In genomic region chr1:80155371-80155770, GRCh38 we compare ENCODE assay signal across 17 cellular contexts.
DNase-seq lines count a peak whose midpoint lies in the region; ATAC-seq, FAIRE-seq and TF ChIP-seq lines count a peak whose summit lies in the region.
"Had no signal": no experiment of that assay in that cellular context is flagged by ENCODE, and none has a peak within 500 bp of the region (broad histone marks: within the 10 kb centered on the region; RNA-seq: fewer than 3 reads in every experiment).

No MANE protein-coding gene starts in this region.

- no peaks in the 10 kb centered on the region for H3K4me1 Mint-ChIP-seq in HFFc6 (ENCODE audit: low read depth)
- H3K4me1 Mint-ChIP-seq: activated naive CD8-positive, alpha-beta T cell treated with anti-CD3 and anti-CD28 coated beads for 36 hours; CD4-positive, CD25-positive, alpha-beta regulatory T cell had no signal

- no peaks in the 10 kb centered on the region for H3K4me1 ChIP-seq in GM12878 (ENCODE audit: control insufficient read depth, insufficient read depth, low read length)
- H3K4me1 ChIP-seq: prostate gland had no signal

- H3K79me2 ChIP-seq in GM12878 (ENCODE audit: control insufficient read depth, insufficient read depth, low read length), result no peaks in the 10 kb centered on the region

- SMC1A ChIA-PET in GM12878 (lab: Charles Lee; ENCODE audit: uncharacterized antibody, unreplicated experiment), result no interaction called here

- H3K36me3 ChIP-seq in GM12878 (ENCODE audit: control insufficient read depth in 2 of 2, insufficient read depth in 2 of 2, low read length in 1 of 2), result no peaks in the 10 kb centered on the region
- H3K36me3 ChIP-seq: prostate gland had no signal

- RAD21 ChIA-PET in GM12878 (lab: Charles Lee; ENCODE audit: unreplicated experiment), result no interaction called here

- ATAC-seq in GM12878 (peak; percentile 34; the same call in 2 of the 3 replicates), HG03442 (IDR thresholded peaks at IDR 0.05; ENCODE audit: unreplicated experiment) (no peak), GM19452 (IDR thresholded peaks at IDR 0.05; ENCODE audit: unreplicated experiment) (no peak)

- H3K4me2 ChIP-seq in GM12878 (ENCODE audit: control insufficient read depth, insufficient read depth), result no peak overlapping the region

- H3K9me3 Mint-ChIP-seq in HFFc6, result peaks cover 31% of the 10 kb centered on the region

- BruUV-seq in GM12878 (replicated peaks; lab: Mats Ljungman, UMichigan), result no TSS peak

- POLR2A ChIA-PET in GM12878 (lab: Charles Lee), result no interaction called here

- H3K36me3 Mint-ChIP-seq in HFFc6 (ENCODE audit: low read depth), result no peaks in the 10 kb centered on the region
- H3K36me3 Mint-ChIP-seq: activated naive CD8-positive, alpha-beta T cell treated with anti-CD3 and anti-CD28 coated beads for 36 hours; CD4-positive, CD25-positive, alpha-beta regulatory T cell had no signal

- no peak overlapping the region for H3K27ac Mint-ChIP-seq in HFFc6
- H3K27ac Mint-ChIP-seq: activated naive CD8-positive, alpha-beta T cell treated with anti-CD3 and anti-CD28 coated beads for 36 hours; CD4-positive, CD25-positive, alpha-beta regulatory T cell had no signal

- peak; percentile 13 for DNase-seq in DMS53 treated with DMSO at 0.1 percent for 48 hours (lab: John Stamatoyannopoulos, UW; ENCODE audit: unreplicated experiment)
- DNase-seq in GM12878 (ENCODE audit: low read depth, low spot score), result no peak
- DNase-seq in myocyte (ENCODE audit: low read depth), result peak; percentile 1
- DNase-seq in NCI-H446 treated with DMSO at 0.1 percent for 48 hours (lab: John Stamatoyannopoulos, UW), result no peak
- no peak for DNase-seq in HFFc6
- DNase-seq: activated naive CD8-positive, alpha-beta T cell treated with anti-CD3 and anti-CD28 coated beads for 36 hours; CD4-positive, CD25-positive, alpha-beta regulatory T cell; KG1; midbrain; NCI-H1930; stimulated activated CD4-positive, alpha-beta T cell treated with anti-CD3 and anti-CD28 coated beads, Interleukin-4, amount 100 ng/mL, for 1 hour; stimulated activated naive CD4-positive, alpha-beta T cell treated with Interleukin-2 at 50 U/mL for 16 hours; T-helper 2 cell had no signal

- TF ChIP-seq POLR2A in GM12878 (IDR thresholded peaks at IDR 0.05; ENCODE audit: low read depth, low read length), result no peak

- H3K4me3 Mint-ChIP-seq in HFFc6, result no peak overlapping the region
- H3K4me3 Mint-ChIP-seq: activated naive CD8-positive, alpha-beta T cell treated with anti-CD3 and anti-CD28 coated beads for 36 hours; CD4-positive, CD25-positive, alpha-beta regulatory T cell had no signal

- no peak overlapping the region for H2AFZ ChIP-seq in GM12878 (ENCODE audit: control insufficient read depth, low read depth, low read length)

- WGBS in GM12878 (ENCODE audit: insufficient coverage, insufficient replicate concordance, low lambda C conversion rate, missing lambda C conversion rate), result 0% methylated on average over 2 of the region's 2 CpGs

- no peak for FAIRE-seq in GM12878 (lab: Jason Lieb, UNC)

- TF ChIP-seq EP300 in Ishikawa (IDR thresholded peaks at IDR 0.05; ENCODE audit: borderline replicate concordance) (no peak), GM12878 (IDR thresholded peaks at IDR 0.05; ENCODE audit: borderline replicate concordance in 1 of 2, control insufficient read depth in 1 of 2, low read depth in 2 of 2, low read length in 2 of 2) (no peak)

- TF ChIP-seq CTCF in GM12878 (IDR thresholded peaks at IDR 0.05 in 2 of 3, conservative IDR thresholded peaks at IDR 0.05 in 1 of 3; ENCODE audit: control insufficient read depth in 2 of 3, extremely low read depth in 1 of 3, insufficient read depth in 1 of 3, low read depth in 3 of 3, low read length in 3 of 3) (no peak; a peak in 1 of 6 replicates), HFFc6 (IDR thresholded peaks at IDR 0.05) (no peak)

- H3K9ac ChIP-seq in GM12878 (ENCODE audit: control insufficient read depth, insufficient read depth, low read length), result no peak overlapping the region

- H3K27me3 ChIP-seq in GM12878 (replicated peaks in 1 of 2; ENCODE audit: control insufficient read depth in 2 of 2, insufficient read depth in 2 of 2, low read length in 1 of 2), result no peaks in the 10 kb centered on the region

- intact Hi-C loops in GM12878 (cut with micrococcal nuclease; ENCODE audit: unreplicated experiment), result no loop called here

- no peak overlapping the region for H3K27ac ChIP-seq in GM12878 (ENCODE audit: control insufficient read depth, insufficient read depth)
- H3K27ac ChIP-seq: prostate gland had no signal

- TF ChIP-seq RAD21 in Ishikawa (IDR thresholded peaks at IDR 0.05; ENCODE audit: low read depth) (peak; percentile 31; the same call in 1 of the 2 replicates), GM12878 (IDR thresholded peaks at IDR 0.05; ENCODE audit: insufficient read depth, low read depth, low read length) (no peak)

- no peak overlapping the region for H3K4me3 ChIP-seq in GM12878
- H3K4me3 ChIP-seq: prostate gland had no signal

- no peaks in the 10 kb centered on the region for H4K20me1 ChIP-seq in GM12878 (ENCODE audit: control insufficient read depth, insufficient read depth)

- no peaks in the 10 kb centered on the region for H3K9me3 ChIP-seq in GM12878 (replicated peaks; ENCODE audit: control insufficient read depth, insufficient read depth, low read length)
- H3K9me3 ChIP-seq: prostate gland had no signal

- CTCF ChIA-PET in GM12878 (lab: Yijun Ruan, JAX), result no interaction called here

- H3K27me3 Mint-ChIP-seq in HFFc6 (ENCODE audit: insufficient read depth), result no peaks in the 10 kb centered on the region
- H3K27me3 Mint-ChIP-seq: activated naive CD8-positive, alpha-beta T cell treated with anti-CD3 and anti-CD28 coated beads for 36 hours; CD4-positive, CD25-positive, alpha-beta regulatory T cell had no signal

- in situ Hi-C loops in GM12878 (cut with MboI), result no loop called here

TF ChIP-seq in Ishikawa, 13 proteins besides CTCF, POLR2A, EP300 and RAD21 (continues in another document):
- TF ChIP-seq MAX (IDR thresholded peaks at IDR 0.05) (no peak), EGR1 (IDR thresholded peaks at IDR 0.05) (no peak), REST (IDR thresholded peaks at IDR 0.05; ENCODE audit: low read depth) (no peak), NFIC (IDR thresholded peaks at IDR 0.05) (no peak), TCF12 (IDR thresholded peaks at IDR 0.05; ENCODE audit: low read depth) (no peak)

TF ChIP-seq in GM12878, 131 proteins besides CTCF, POLR2A, EP300 and RAD21:
- no peak for TF ChIP-seq RCOR1 (conservative IDR thresholded peaks at IDR 0.05; ENCODE audit: low read depth, low read length)
- TF ChIP-seq EED (IDR thresholded peaks at IDR 0.05; ENCODE audit: low read depth), result no peak

Comparison
In these comparisons a context has a peak if more than half of its experiments do, and no peak if none do; other contexts are left out.
1. DNase-seq: peak in DMS53 treated with DMSO at 0.1 percent for 48 hours (single experiment) and myocyte (single experiment); none in GM12878 (single experiment), NCI-H446 treated with DMSO at 0.1 percent for 48 hours (single experiment) and HFFc6 (single experiment).